36 cellular contexts compared by ENCODE assay signal in the genomic region with DNA sequence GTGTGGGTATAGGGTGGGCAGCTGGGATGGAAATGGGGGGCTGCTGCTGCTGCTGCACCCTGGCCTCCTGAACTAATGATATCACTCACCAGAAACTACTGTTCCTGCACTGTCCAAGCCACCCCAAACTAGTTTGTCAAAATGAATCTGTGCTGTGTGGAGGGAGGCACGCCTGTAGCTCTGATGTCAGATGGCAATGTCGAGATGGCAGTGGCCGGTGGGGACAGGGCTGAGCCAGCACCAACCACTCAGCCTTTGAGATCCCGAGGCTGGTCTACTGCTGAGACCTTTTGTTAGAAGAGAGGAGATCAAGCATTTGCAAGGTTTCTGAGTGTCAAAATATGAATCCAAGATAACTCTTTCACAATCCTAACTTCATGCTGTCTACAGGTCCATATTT. TPM values are rescaled to one million over a fixed set of nuclear protein-coding genes. Genes with fewer than 3 reads are reported as not detected.
"Had no signal": no experiment of that assay in that cellular context is flagged by ENCODE, and none has a peak within 500 bp of the region (broad histone marks: within the 10 kb centered on the region; RNA-seq: fewer than 3 reads in every experiment).

No MANE protein-coding gene starts in this region.

- H3K4me3 Mint-ChIP-seq: memory B cell; mesothelial cell of epicardium; naive B cell; natural killer cell treated with Interleukin-12 subunit alpha and Interleukin-12 subunit beta and Interleukin-15 and Interleukin-18, amount 100 ng/mL, for 72 hours; neural progenitor cell; stimulated activated effector memory CD8-positive, alpha-beta T cell treated with anti-CD3 and anti-CD28 coated beads, Interleukin-12 subunit alpha, Interleukin-12 subunit beta, amount 100 ng/mL, for 72 hours had no signal

- H3K27me3 ChIP-seq: colonic mucosa, esophagus muscularis mucosa, gastroesophageal sphincter, right atrium auricular region, stomach, tibial artery, upper lobe of left lung had no signal

- H3K9ac ChIP-seq: neural progenitor cell had no signal

- H3K9me3 ChIP-seq: colonic mucosa, esophagus muscularis mucosa, gastroesophageal sphincter, heart left ventricle, mucosa of descending colon, prostate gland, right atrium auricular region, stomach, tibial artery, upper lobe of left lung had no signal

- H3K79me2 ChIP-seq: hepatocyte had no signal

- ATAC-seq: foreskin keratinocyte; gastroesophageal sphincter; heart left ventricle; left lobe of liver; mucosa of descending colon; natural killer cell treated with Interleukin-12 subunit alpha and Interleukin-12 subunit beta and Interleukin-15 and Interleukin-18, amount 100 ng/mL, for 72 hours; sciatic nerve; stimulated activated effector memory CD8-positive, alpha-beta T cell treated with anti-CD3 and anti-CD28 coated beads, Interleukin-12 subunit alpha, Interleukin-12 subunit beta, amount 100 ng/mL, for 72 hours had no signal

- DNase-seq: colonic mucosa; dermis blood vessel endothelial cell; effector memory CD4-positive, alpha-beta T cell; foreskin keratinocyte; heart left ventricle; kidney; mucosa of descending colon; naive B cell; stimulated activated CD4-positive, alpha-beta T cell treated with anti-CD3 and anti-CD28 coated beads, Interleukin-12 subunit alpha, Interleukin-12 subunit beta, amount 100 ng/mL, for 4 hours; stimulated activated CD4-positive, alpha-beta T cell treated with anti-CD3 and anti-CD28 coated beads, Interleukin-1b, Interleukin-23, amount 100 ng/mL, for 48 hours; stimulated activated CD4-positive, alpha-beta T cell treated with anti-CD3 and anti-CD28 coated beads, Interleukin-4, amount 100 ng/mL, for 1 hour; stimulated activated naive CD4-positive, alpha-beta T cell treated with Interleukin-2 at 50 U/mL for 16 hours; stomach; tibial artery had no signal

- H3K4me2 ChIP-seq: hepatocyte, neural progenitor cell, smooth muscle cell had no signal

- H3K27ac Mint-ChIP-seq: memory B cell; mesothelial cell of epicardium; natural killer cell treated with Interleukin-12 subunit alpha and Interleukin-12 subunit beta and Interleukin-15 and Interleukin-18, amount 100 ng/mL, for 72 hours; neural progenitor cell; stimulated activated effector memory CD8-positive, alpha-beta T cell treated with anti-CD3 and anti-CD28 coated beads, Interleukin-12 subunit alpha, Interleukin-12 subunit beta, amount 100 ng/mL, for 72 hours had no signal

- H3K4me1 ChIP-seq: colonic mucosa, foreskin keratinocyte, gastroesophageal sphincter, prostate gland, right atrium auricular region had no signal

- H2AFZ ChIP-seq: hepatocyte, neural progenitor cell had no signal

- H3K9me3 Mint-ChIP-seq: memory B cell; mesothelial cell of epicardium; naive B cell; natural killer cell treated with Interleukin-12 subunit alpha and Interleukin-12 subunit beta and Interleukin-15 and Interleukin-18, amount 100 ng/mL, for 72 hours; neural progenitor cell; stimulated activated effector memory CD8-positive, alpha-beta T cell treated with anti-CD3 and anti-CD28 coated beads, Interleukin-12 subunit alpha, Interleukin-12 subunit beta, amount 100 ng/mL, for 72 hours had no signal

- H3K36me3 Mint-ChIP-seq: mesothelial cell of epicardium; natural killer cell treated with Interleukin-12 subunit alpha and Interleukin-12 subunit beta and Interleukin-15 and Interleukin-18, amount 100 ng/mL, for 72 hours; neural progenitor cell; stimulated activated effector memory CD8-positive, alpha-beta T cell treated with anti-CD3 and anti-CD28 coated beads, Interleukin-12 subunit alpha, Interleukin-12 subunit beta, amount 100 ng/mL, for 72 hours had no signal

- H3K27ac ChIP-seq: colonic mucosa, esophagus muscularis mucosa, foreskin keratinocyte, gastroesophageal sphincter, heart left ventricle, hepatocyte, neural progenitor cell, prostate gland, right atrium auricular region, stomach, tibial artery, upper lobe of left lung had no signal

- H3K36me3 ChIP-seq: colonic mucosa, neural progenitor cell, prostate gland, right atrium auricular region, tibial artery had no signal

- H3K4me3 ChIP-seq: colonic mucosa, esophagus muscularis mucosa, gastroesophageal sphincter, heart left ventricle, hepatocyte, lung, mucosa of descending colon, neural progenitor cell, prostate gland, right atrium auricular region, smooth muscle cell, stomach, tibial artery, upper lobe of left lung had no signal

RNA-seq across cellular contexts. Expression of gene RAG2, which starts 28.9 kb away (rescaled TPM):
- total RNA-seq: colonic mucosa; dermis blood vessel endothelial cell; endothelial cell of umbilical vein; epithelial cell of proximal tubule; esophagus muscularis mucosa; fibroblast of lung; foreskin keratinocyte; gastroesophageal sphincter; heart left ventricle; hepatocyte; kidney; left lobe of liver; lung; mesothelial cell of epicardium; mucosa of descending colon; natural killer cell treated with Interleukin-12 subunit alpha and Interleukin-12 subunit beta and Interleukin-15 and Interleukin-18, amount 100 ng/mL, for 72 hours; osteocyte; prostate gland; right atrium auricular region; sciatic nerve; smooth muscle cell; subcutaneous adipose tissue; temporal lobe; upper lobe of left lung had no signal
- polyA plus RNA-seq: endothelial cell of umbilical vein, fibroblast of lung, foreskin keratinocyte, heart left ventricle, hepatocyte, liver, lung, smooth muscle cell, stomach had no signal
